Comparison of ENCODE assay signal across 8 cellular contexts in the genomic region with DNA sequence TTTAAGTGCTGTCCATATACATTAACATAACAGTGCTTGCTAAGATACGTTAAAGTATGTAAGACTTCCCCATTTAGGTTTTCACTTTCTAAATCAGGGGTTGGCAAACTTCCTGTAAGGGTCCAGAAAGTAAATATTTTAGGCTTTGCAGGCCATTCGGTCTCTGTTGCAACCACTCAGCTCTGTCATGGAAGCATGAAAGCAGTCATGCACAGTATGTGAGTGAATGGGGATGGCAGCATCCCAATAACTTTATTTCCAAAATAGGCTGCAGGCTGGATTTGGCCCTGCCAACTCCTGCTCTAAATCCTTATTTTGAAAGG. TPM values are rescaled to one million over a fixed set of nuclear protein-coding genes. Genes with fewer than 3 reads are reported as not detected.
DNase-seq lines count a peak whose midpoint lies in the region; ATAC-seq and TF ChIP-seq lines count a peak whose summit lies in the region.

No MANE protein-coding gene starts in this region.

- H3K79me2 ChIP-seq in MM.1S (ENCODE audit: low read length) (no peaks in the 10 kb centered on the region), Karpas-422 (ENCODE audit: low read length) (no peaks in the 10 kb centered on the region)

- H3K27me3 ChIP-seq in MM.1S (replicated peaks; ENCODE audit: insufficient read depth, low read length), result no peaks in the 10 kb centered on the region
- no peaks in the 10 kb centered on the region for H3K27me3 ChIP-seq in Karpas-422 (ENCODE audit: low read length)

- H3K4me3 ChIP-seq in MM.1S (ENCODE audit: low read length) (peak overlapping the region; percentile 12; the same call in 1 of the 2 replicates), Karpas-422 (ENCODE audit: low read length) (no peak overlapping the region)

- H3K27ac ChIP-seq in MM.1S (ENCODE audit: low read length) (no peak overlapping the region; the same call in 1 of the 2 replicates), Karpas-422 (ENCODE audit: low read length) (no peak overlapping the region)

- H3K9me3 ChIP-seq in MM.1S (replicated peaks; ENCODE audit: insufficient read depth, low read length) (no peaks in the 10 kb centered on the region), Karpas-422 (ENCODE audit: low read length) (no peaks in the 10 kb centered on the region)

- DNase-seq in MM.1S (peak; percentile 62), mucosa of gallbladder (ENCODE audit: low spot score) (peak; percentile 13), NCI-H82 treated with DMSO at 0.1 percent for 48 hours (lab: John Stamatoyannopoulos, UW; ENCODE audit: unreplicated experiment) (no peak), Karpas-422 (no peak)
- no peak for DNase-seq in stimulated activated naive CD4-positive, alpha-beta T cell (lab: John Stamatoyannopoulos, UW)
- no peak for DNase-seq in activated naive CD4-positive, alpha-beta T cell treated with Interleukin-2 at 50 U/mL for 16 hours

- H3K9me2 ChIP-seq in MM.1S (replicated peaks; ENCODE audit: insufficient read depth, low read length), result no peaks in the 10 kb centered on the region
- no peaks in the 10 kb centered on the region for H3K9me2 ChIP-seq in Karpas-422 (replicated peaks; ENCODE audit: insufficient read depth, low read length)

- H3K4me2 ChIP-seq in MM.1S (ENCODE audit: low read depth, low read length) (peak overlapping the region; percentile 67), Karpas-422 (ENCODE audit: low read depth, low read length, poor library complexity, severe bottlenecking) (no peak overlapping the region)

- no peaks in the 10 kb centered on the region for H4K20me1 ChIP-seq in MM.1S (ENCODE audit: insufficient read depth, low read length)
- H4K20me1 ChIP-seq in Karpas-422 (ENCODE audit: insufficient read depth, low read depth, low read length), result no peaks in the 10 kb centered on the region

- no peak for TF ChIP-seq CTCF in MM.1S (IDR thresholded peaks at IDR 0.05; ENCODE audit: low read length)

- peak overlapping the region; percentile 33 for H2AFZ ChIP-seq in MM.1S (ENCODE audit: low read length)
- no peak overlapping the region for H2AFZ ChIP-seq in Karpas-422 (ENCODE audit: low read length)

- no peaks in the 10 kb centered on the region; the same call in 1 of the 2 replicates for H3F3A ChIP-seq in MM.1S (ENCODE audit: insufficient read depth, low read length)

- H3K9ac ChIP-seq in MM.1S (ENCODE audit: low read length) (no peak overlapping the region), Karpas-422 (ENCODE audit: low read length) (no peak overlapping the region)

- H3K36me3 ChIP-seq in MM.1S (replicated peaks; ENCODE audit: insufficient read depth, low read length), result no peaks in the 10 kb centered on the region
- H3K36me3 ChIP-seq in Karpas-422 (ENCODE audit: insufficient read depth, low read length), result no peaks in the 10 kb centered on the region

- H3K4me1 ChIP-seq in MM.1S (ENCODE audit: low read length) (peaks cover 28% of the 10 kb centered on the region), Karpas-422 (ENCODE audit: low read length) (no peaks in the 10 kb centered on the region)

- ATAC-seq in GM18861 (IDR thresholded peaks at IDR 0.05; ENCODE audit: unreplicated experiment), result peak; percentile 89
- peak; percentile 86 for ATAC-seq in HG02678 (IDR thresholded peaks at IDR 0.05; ENCODE audit: unreplicated experiment)

RNA-seq across cellular contexts. Expression of a gene that starts 29.1 kb away (rescaled TPM):
- 25.9 TPM for total RNA-seq in mucosa of gallbladder
- total RNA-seq in Karpas-422 (2014; rRNA removed; shearing (Covaris generic); ENCODE audit: low replicate concordance), result not detected in 2 replicates

Comparison
In these comparisons a context has a peak if more than half of its experiments do, and no peak if none do; other contexts are left out.
1. DNase-seq: peak in MM.1S (single experiment) and mucosa of gallbladder (single experiment); none in NCI-H82 treated with DMSO at 0.1 percent for 48 hours (single experiment), Karpas-422 (single experiment), stimulated activated naive CD4-positive, alpha-beta T cell (0 of 6) and activated naive CD4-positive, alpha-beta T cell treated with Interleukin-2 at 50 U/mL for 16 hours (single experiment).
2. RNA of a gene that starts 29.1 kb away (total RNA-seq): 25.9 TPM in mucosa of gallbladder (single experiment); not detected in Karpas-422; every median in the first group is over 10 times any median in the second.